ENCODE assay signal across 8 cellular contexts in the genomic region with DNA sequence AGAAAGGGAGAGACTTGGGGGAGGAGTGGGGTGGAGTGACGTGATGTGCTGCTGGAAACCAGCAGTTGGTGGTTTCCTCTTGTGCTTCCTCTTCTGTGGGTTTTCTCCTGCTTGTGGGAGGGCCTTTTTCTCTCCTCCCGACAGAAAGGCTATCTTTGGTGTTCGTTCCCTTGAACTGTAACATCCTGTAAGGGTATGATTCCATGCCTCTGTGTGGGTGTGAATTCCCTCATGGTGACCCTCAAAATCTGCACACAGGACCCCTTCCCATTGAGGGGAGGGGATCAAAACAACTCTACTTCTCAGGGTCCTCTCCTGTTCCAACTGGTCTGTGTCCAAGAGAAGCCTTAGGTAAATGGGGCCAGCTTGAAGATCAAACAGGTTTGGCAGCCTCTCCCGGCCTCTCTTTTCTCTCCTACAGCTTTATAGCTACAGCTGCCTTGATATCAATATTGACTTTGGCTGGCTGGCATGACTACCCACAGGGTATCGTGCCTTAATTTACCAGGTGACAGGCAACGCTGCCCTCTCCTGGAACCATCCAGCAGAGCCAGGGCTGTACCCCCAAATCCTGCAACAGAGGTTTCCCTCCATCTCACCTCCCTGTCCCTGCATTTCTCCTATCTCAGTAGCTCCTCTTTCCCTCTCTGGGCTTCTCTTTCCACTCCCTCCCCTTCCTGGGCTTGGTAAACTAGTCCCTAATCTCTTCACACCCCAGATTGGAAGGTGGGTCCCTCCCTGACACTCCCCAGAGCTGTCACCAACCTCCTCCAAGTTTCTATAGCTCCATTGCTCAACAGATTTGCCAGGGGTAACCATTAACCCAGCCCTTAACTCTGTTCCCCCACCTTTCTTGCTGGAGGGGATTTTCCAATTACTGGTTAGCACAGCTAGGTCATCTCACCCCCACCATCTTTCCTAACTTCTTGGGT. TPM values are rescaled to one million over a fixed set of nuclear protein-coding genes. Genes with fewer than 3 reads are reported as not detected.
DNase-seq lines count a peak whose midpoint lies in the region; ATAC-seq and TF ChIP-seq lines count a peak whose summit lies in the region.

No MANE protein-coding gene starts in this region.

- peaks cover 57% of the 10 kb centered on the region for H3K36me3 Mint-ChIP-seq in activated CD4-positive, alpha-beta memory T cell treated with anti-CD3 and anti-CD28 coated beads, Interleukin-2, amount 10 ng/mL, durations not matched to agents 7 days and 5 days (ENCODE audit: low read depth)
- peaks cover 23% of the 10 kb centered on the region for H3K36me3 Mint-ChIP-seq in nephron (ENCODE audit: low read depth)
- H3K36me3 Mint-ChIP-seq in type B pancreatic cell = peaks cover 16% of the 10 kb centered on the region

- H3K9me3 Mint-ChIP-seq in activated CD4-positive, alpha-beta memory T cell treated with anti-CD3 and anti-CD28 coated beads, Interleukin-2, amount 10 ng/mL, durations not matched to agents 7 days and 5 days = no peaks in the 10 kb centered on the region
- no peaks in the 10 kb centered on the region for H3K9me3 Mint-ChIP-seq in nephron
- H3K9me3 Mint-ChIP-seq in type B pancreatic cell = no peaks in the 10 kb centered on the region

- peaks cover 14% of the 10 kb centered on the region for H4K20me1 ChIP-seq in BLaER1

- peak; percentile 25 for TF ChIP-seq CTCF in epithelial cell of proximal tubule (conservative IDR thresholded peaks at IDR 0.05; ENCODE audit: low read depth, low read length)
- no peak for TF ChIP-seq CTCF in nephron (IDR thresholded peaks at IDR 0.05; ENCODE audit: unreplicated experiment in 3 of 3)
- peak; percentile 37 for TF ChIP-seq CTCF in type B pancreatic cell (conservative IDR thresholded peaks at IDR 0.05)

- H3K27me3 Mint-ChIP-seq in activated CD4-positive, alpha-beta memory T cell treated with anti-CD3 and anti-CD28 coated beads, Interleukin-2, amount 10 ng/mL, durations not matched to agents 7 days and 5 days = no peaks in the 10 kb centered on the region
- H3K27me3 Mint-ChIP-seq in nephron (ENCODE audit: low read depth) (no peaks in the 10 kb centered on the region), type B pancreatic cell (no peaks in the 10 kb centered on the region)

- peaks cover 61% of the 10 kb centered on the region for H3K4me1 Mint-ChIP-seq in activated CD4-positive, alpha-beta memory T cell treated with anti-CD3 and anti-CD28 coated beads, Interleukin-2, amount 10 ng/mL, durations not matched to agents 7 days and 5 days
- peaks cover 57% of the 10 kb centered on the region for H3K4me1 Mint-ChIP-seq in nephron
- peaks cover 41% of the 10 kb centered on the region for H3K4me1 Mint-ChIP-seq in type B pancreatic cell (ENCODE audit: unreplicated experiment)

- H3K36me3 ChIP-seq in BLaER1 = peaks cover 34% of the 10 kb centered on the region

- DNase-seq in NCI-H748 treated with DMSO at 0.1 percent for 48 hours (lab: John Stamatoyannopoulos, UW) (peak; percentile 89), epithelial cell of proximal tubule (ENCODE audit: low read depth) (peak; percentile 87), type B pancreatic cell (ENCODE audit: extremely low spot score, unreplicated experiment) (no peak)
- peak; percentile 83 for DNase-seq in activated CD4-positive, alpha-beta memory T cell treated with anti-CD3 and anti-CD28 coated beads, Interleukin-2, amount 10 ng/mL, durations not matched to agents 7 days and 5 days

- peak overlapping the region; percentile 99 for H3K4me3 Mint-ChIP-seq in activated CD4-positive, alpha-beta memory T cell treated with anti-CD3 and anti-CD28 coated beads, Interleukin-2, amount 10 ng/mL, durations not matched to agents 7 days and 5 days
- peak overlapping the region; percentile 94 to 97 (median 95) for H3K4me3 Mint-ChIP-seq in nephron
- H3K4me3 Mint-ChIP-seq in type B pancreatic cell = peak overlapping the region; percentile 98

- H3K27ac ChIP-seq in BLaER1 = peak overlapping the region; percentile 99

- peak overlapping the region; percentile 95 for H3K27ac Mint-ChIP-seq in activated CD4-positive, alpha-beta memory T cell treated with anti-CD3 and anti-CD28 coated beads, Interleukin-2, amount 10 ng/mL, durations not matched to agents 7 days and 5 days
- H3K27ac Mint-ChIP-seq in nephron (peak overlapping the region; percentile 99 to 100 (median 100)), type B pancreatic cell (peak overlapping the region; percentile 99)

- H3K27me3 ChIP-seq in BLaER1 = no peaks in the 10 kb centered on the region

- ATAC-seq in GM21825 (IDR thresholded peaks at IDR 0.05; ENCODE audit: unreplicated experiment) (peak; percentile 22), HG03571 (IDR thresholded peaks at IDR 0.05; ENCODE audit: unreplicated experiment) (no peak)

- CTCF ChIA-PET in activated CD4-positive, alpha-beta memory T cell treated with anti-CD3 and anti-CD28 coated beads, Interleukin-2, amount 10 ng/mL, durations not matched to agents 7 days and 5 days (lab: Charles Lee) = interaction anchor here (0.6 to 7.8 kb wide), 33 partner anchors 9 to 155 kb away, joined by 3 to 88 read pairs (median 5); partner anchors contain the start of genes ABHD16A, BAG6, C6orf47 and CSNK2B

- no peaks in the 10 kb centered on the region for H3K9me3 ChIP-seq in BLaER1

- peak overlapping the region; percentile 98 for H3K4me2 ChIP-seq in BLaER1

- H3K4me1 ChIP-seq in BLaER1 = peaks cover 63% of the 10 kb centered on the region

- peak overlapping the region; percentile 97 for H3K9ac ChIP-seq in BLaER1

- H3K4me3 ChIP-seq in BLaER1 (peak overlapping the region; percentile 89), epithelial cell of proximal tubule (ENCODE audit: low read depth, low read length) (peak overlapping the region; percentile 49)

- POLR2A ChIA-PET in activated CD4-positive, alpha-beta memory T cell treated with anti-CD3 and anti-CD28 coated beads, Interleukin-2, amount 10 ng/mL, durations not matched to agents 7 days and 5 days (lab: Charles Lee) = interaction anchor here (1.0 to 10.6 kb wide), 46 partner anchors 8 to 1234 kb away, joined by 3 to 130 read pairs (median 8); partner anchors contain the start of genes ABHD16A, BAG6, C6orf47 and CSNK2B

RNA-seq across cellular contexts. Expression of gene MSH5, which starts 1.5 kb away (rescaled TPM):
- total RNA-seq in activated CD4-positive, alpha-beta memory T cell treated with anti-CD3 and anti-CD28 coated beads, Interleukin-2, amount 10 ng/mL, durations not matched to agents 7 days and 5 days = 10 to 100 TPM; 60.1 to 63.2 TPM
- 18.4 and 30.4 TPM in 2 replicates for total RNA-seq in epithelial cell of proximal tubule
- 20.7 and 46.7 TPM in 2 replicates for total RNA-seq in type B pancreatic cell (ENCODE audit: low replicate concordance)

RNA-seq across cellular contexts. Expression of gene CLIC1, which starts 2.0 kb away (rescaled TPM):
- 100 to 1,000 TPM; 640 to 644 TPM for total RNA-seq in activated CD4-positive, alpha-beta memory T cell treated with anti-CD3 and anti-CD28 coated beads, Interleukin-2, amount 10 ng/mL, durations not matched to agents 7 days and 5 days
- total RNA-seq in epithelial cell of proximal tubule (938 and 1,262 TPM in 2 replicates), type B pancreatic cell (ENCODE audit: low replicate concordance) (294 and 381 TPM in 2 replicates)

RNA-seq across cellular contexts. Expression of gene DDAH2, which starts 9.2 kb away (rescaled TPM):
- 10 to 100 TPM; 22.1 to 23.9 TPM for total RNA-seq in activated CD4-positive, alpha-beta memory T cell treated with anti-CD3 and anti-CD28 coated beads, Interleukin-2, amount 10 ng/mL, durations not matched to agents 7 days and 5 days
- total RNA-seq in epithelial cell of proximal tubule (61.1 and 87.2 TPM in 2 replicates), type B pancreatic cell (ENCODE audit: low replicate concordance) (101 and 138 TPM in 2 replicates)

RNA-seq across cellular contexts. Expression of gene MPIG6B, which starts 15.1 kb away (rescaled TPM):
- not detected for total RNA-seq in activated CD4-positive, alpha-beta memory T cell treated with anti-CD3 and anti-CD28 coated beads, Interleukin-2, amount 10 ng/mL, durations not matched to agents 7 days and 5 days
- total RNA-seq in epithelial cell of proximal tubule (not detected in 2 replicates), type B pancreatic cell (ENCODE audit: low replicate concordance) (0.41 and 0.81 TPM in 2 replicates)

RNA-seq across cellular contexts. Expression of gene LY6G6C, which starts 16.8 kb away (rescaled TPM):
- not detected for total RNA-seq in activated CD4-positive, alpha-beta memory T cell treated with anti-CD3 and anti-CD28 coated beads, Interleukin-2, amount 10 ng/mL, durations not matched to agents 7 days and 5 days
- total RNA-seq in epithelial cell of proximal tubule = not detected in 2 replicates
- total RNA-seq in type B pancreatic cell (ENCODE audit: low replicate concordance) = 2.5 and 16.2 TPM in 2 replicates

Comparison
In these comparisons a context has a peak if more than half of its experiments do, and no peak if none do; other contexts are left out.
1. CTCF ChIP-seq: peak in epithelial cell of proximal tubule (single experiment) and type B pancreatic cell (single experiment); none in nephron (0 of 3).
2. Peak in every context shown above with its lines, with median percentiles within 50 percentile points of each other: H3K27ac Mint-ChIP-seq and H3K4me3 Mint-ChIP-seq.